In genomic region chr14:77478796-77479195, GRCh38 we compare ENCODE assay signal across 15 cellular contexts. TPM values are rescaled to one million over a fixed set of nuclear protein-coding genes. Genes with fewer than 3 reads are reported as not detected.
DNase-seq lines count a peak whose midpoint lies in the region; ATAC-seq, FAIRE-seq and TF ChIP-seq lines count a peak whose summit lies in the region.
"Had no signal": no experiment of that assay in that cellular context is flagged by ENCODE, and none has a peak within 500 bp of the region (broad histone marks: within the 10 kb centered on the region; RNA-seq: fewer than 3 reads in every experiment).

No MANE protein-coding gene starts in this region.

- H3K36me3 ChIP-seq in HAP-1 (replicated peaks), result no peaks in the 10 kb centered on the region
- no peaks in the 10 kb centered on the region for H3K36me3 ChIP-seq in GM23248 (ENCODE audit: low read depth)
- H3K36me3 ChIP-seq: right atrium auricular region had no signal

- no peaks in the 10 kb centered on the region for H4K20me1 ChIP-seq in GM23248 (ENCODE audit: insufficient read depth)

- WGBS in GM23248 (ENCODE audit: low coverage in 1 of 2, low lambda C conversion rate in 2 of 2, missing lambda C conversion rate in 2 of 2), 2 experiments, result 40 to 60% methylated on average over 1 of the region's 1 CpG

- H3K27me3 ChIP-seq in HAP-1 (ENCODE audit: low read depth) (no peaks in the 10 kb centered on the region), GM23248 (replicated peaks; ENCODE audit: insufficient read depth) (peaks cover 8% of the 10 kb centered on the region; the same call in 1 of the 2 replicates)
- H3K27me3 ChIP-seq: right atrium auricular region had no signal

- no peak overlapping the region for H3K4me3 ChIP-seq in HAP-1
- H3K4me3 ChIP-seq in GM23248, result no peak overlapping the region
- H3K4me3 ChIP-seq: right atrium auricular region had no signal

- no peaks in the 10 kb centered on the region for H3K4me1 ChIP-seq in HAP-1
- no peaks in the 10 kb centered on the region for H3K4me1 ChIP-seq in GM23248 (ENCODE audit: insufficient read depth)
- H3K4me1 ChIP-seq: right atrium auricular region had no signal

- FAIRE-seq in GM12892 (lab: Jason Lieb, UNC), result peak; percentile 5

- no peak overlapping the region for H3K9ac ChIP-seq in GM23248

- in situ Hi-C loops in HAP-1 (cut with MboI; ENCODE audit: low sequenced_read_pairs) (no loop called here), GM23248 (cut with MboI) (no loop called here)

- no peak for TF ChIP-seq POLR2A in GM12892 (IDR thresholded peaks at IDR 0.05; ENCODE audit: low read depth, low read length)

- no peaks in the 10 kb centered on the region for H3F3A ChIP-seq in GM23248 (ENCODE audit: insufficient read depth)

- peak; percentile 41 for DNase-seq in GM12892 (ENCODE audit: insufficient read length)
- no peak for DNase-seq in HAP-1 (ENCODE audit: low spot score in 2 of 2)
- DNase-seq in kidney glomerular epithelial cell (lab: John Stamatoyannopoulos, UW), result no peak
- DNase-seq in DMS79 treated with DMSO at 0.1 percent for 48 hours (lab: John Stamatoyannopoulos, UW), result no peak
- no peak for DNase-seq in GM23248
- DNase-seq: activated CD4-positive, alpha-beta T cell treated with anti-CD3 and anti-CD28 coated beads for 48 hours; activated naive CD4-positive, alpha-beta T cell treated with anti-CD3 and anti-CD28 coated beads, Interleukin-2, amount 10 ng/mL, durations not matched to agents 7 days and 5 days; head of caudate nucleus; NCI-H1417 had no signal

- no peaks in the 10 kb centered on the region for H3K9me2 ChIP-seq in GM23248 (ENCODE audit: insufficient read depth)

- peak; percentile 96 for ATAC-seq in GM19372 (IDR thresholded peaks at IDR 0.05; ENCODE audit: low read depth, unreplicated experiment)
- ATAC-seq in HG02798 (IDR thresholded peaks at IDR 0.05; ENCODE audit: poor library complexity, unreplicated experiment), result peak; percentile 84
- peak; percentile 87 for ATAC-seq in HG03521 (IDR thresholded peaks at IDR 0.05; ENCODE audit: unreplicated experiment)

- no peak overlapping the region for H3K27ac ChIP-seq in GM23248
- H3K27ac ChIP-seq: right atrium auricular region had no signal

- no peaks in the 10 kb centered on the region for H3K9me3 ChIP-seq in HAP-1
- H3K9me3 ChIP-seq in GM23248 (ENCODE audit: low read depth), result no peaks in the 10 kb centered on the region
- H3K9me3 ChIP-seq: right atrium auricular region had no signal

- no peak overlapping the region for H3K4me2 ChIP-seq in GM23248 (ENCODE audit: unreplicated experiment)

- no peak overlapping the region for H2AFZ ChIP-seq in GM23248

- H3K79me2 ChIP-seq in GM23248 (ENCODE audit: insufficient read depth), result no peaks in the 10 kb centered on the region

RNA-seq across cellular contexts. Expression of gene ISM2, which starts 19.8 kb away (rescaled TPM):
- not detected for polyA plus RNA-seq in GM12892 (2012; ENCODE audit: missing spikeins)
- total RNA-seq in GM23248 (2014; rRNA removed; shearing (Covaris generic)), result 2.6 TPM in 1 of 2 replicates, not detected in the other
- 0.11 TPM in 1 of 2 replicates, not detected in the other for polyA plus RNA-seq in GM23248 (2016; fragmentation: Nextera tagmentation; extraction: Ambion mirVana)

RNA-seq across cellular contexts. Expression of gene AHSA1, which starts 20.9 kb away (rescaled TPM):
- 127 TPM for polyA plus RNA-seq in GM12892 (2012; ENCODE audit: missing spikeins)
- 122 and 137 TPM in 2 replicates for total RNA-seq in GM23248 (2014; rRNA removed; shearing (Covaris generic))
- polyA plus RNA-seq in GM23248 (2016; fragmentation: Nextera tagmentation; extraction: Ambion mirVana), result 130 TPM in 2 replicates

RNA-seq across cellular contexts. Expression of gene VIPAS39, which starts 21.4 kb away (rescaled TPM):
- polyA plus RNA-seq in GM12892 (2012; ENCODE audit: missing spikeins), result 19.7 TPM
- total RNA-seq in GM23248 (2014; rRNA removed; shearing (Covaris generic)), result 25.0 and 59.8 TPM in 2 replicates
- 14.9 TPM in 2 replicates for polyA plus RNA-seq in GM23248 (2016; fragmentation: Nextera tagmentation; extraction: Ambion mirVana)

RNA-seq across cellular contexts. Expression of gene NOXRED1, which starts 55.5 kb away (rescaled TPM):
- 0.59 TPM for polyA plus RNA-seq in GM12892 (2012; ENCODE audit: missing spikeins)
- not detected in 2 replicates for total RNA-seq in GM23248 (2014; rRNA removed; shearing (Covaris generic))
- 0.10 and 0.31 TPM in 2 replicates for polyA plus RNA-seq in GM23248 (2016; fragmentation: Nextera tagmentation; extraction: Ambion mirVana)
- total RNA-seq: G401, right atrium auricular region, RPMI7951 had no signal
